In genomic region chr16:85798901-85799496, GRCh38 we compare ENCODE assay signal across 8 cellular contexts. TPM values are rescaled to one million over a fixed set of nuclear protein-coding genes. Genes with fewer than 3 reads are reported as not detected.
A peak's percentile ranks its signal among the peaks of the same experiment; 100 is the strongest.
DNase-seq lines count a peak whose midpoint lies in the region; ATAC-seq and TF ChIP-seq lines count a peak whose summit lies in the region.

No MANE protein-coding gene starts in this region.

- H3K4me1 Mint-ChIP-seq in MCF 10A (ENCODE audit: insufficient read depth, unreplicated experiment): peaks cover 36% of the 10 kb centered on the region

- ATAC-seq in HG02885 (IDR thresholded peaks at IDR 0.05; ENCODE audit: poor library complexity, unreplicated experiment): peak; percentile 23

- peak overlapping the region; percentile 91 for H3K27ac Mint-ChIP-seq in MCF 10A (ENCODE audit: low read depth, unreplicated experiment)

- BruUV-seq in MCF 10A (replicated peaks; lab: Mats Ljungman, UMichigan): TSS peak; percentile 43

- intact Hi-C loops in MCF 10A (cut with micrococcal nuclease): loop anchor here (5.0 kb wide), 1 partner anchor 47 kb away; the partner anchor contains the start of gene C16orf74

- POLR2A ChIA-PET in MCF 10A (lab: Yijun Ruan, JAX): interaction anchor here (0.6 to 2.6 kb wide), 10 partner anchors 13 to 241 kb away, joined by 3 to 13 read pairs (median 4); no protein-coding TSS in a partner anchor

- H3K36me3 Mint-ChIP-seq in MCF 10A (ENCODE audit: insufficient read depth, unreplicated experiment): peaks cover 48% of the 10 kb centered on the region

- no peaks in the 10 kb centered on the region for H3K27me3 Mint-ChIP-seq in MCF 10A (ENCODE audit: insufficient read depth, unreplicated experiment)

- DNase-seq in activated T-cell treated with anti-CD3 and anti-CD28 coated beads for 1 hour (ENCODE audit: low read depth) (peak; percentile 10), activated T-cell treated with anti-CD3 and anti-CD28 coated beads for 4 hours (no peak), RPMI8226 (peak; percentile 15), MCF 10A (ENCODE audit: unreplicated experiment) (no peak), kidney tubule cell (ENCODE audit: low spot score) (peak; percentile 31), KG1 (lab: John Stamatoyannopoulos, UW) (no peak)
- DNase-seq in stimulated activated CD8-positive, alpha-beta memory T cell treated with anti-CD3 and anti-CD28 coated beads, Interleukin-4, amount 100 ng/mL, for 24 hours (ENCODE audit: low read depth): peak; percentile 11

- CTCF ChIA-PET in MCF 10A (lab: Yijun Ruan, JAX): interaction anchor here (0.6 to 1.3 kb wide), 4 partner anchors 23 to 81 kb away, joined by 3 to 4 read pairs (median 4); no protein-coding TSS in a partner anchor

- no peak for TF ChIP-seq CTCF in MCF 10A (IDR thresholded peaks at IDR 0.05; ENCODE audit: unreplicated experiment)

- peak overlapping the region; percentile 85 for H3K4me3 Mint-ChIP-seq in MCF 10A (ENCODE audit: unreplicated experiment)

- no peaks in the 10 kb centered on the region for H3K9me3 Mint-ChIP-seq in MCF 10A (ENCODE audit: unreplicated experiment)

RNA-seq across cellular contexts. Expression of gene EMC8, which starts 0.3 kb away (rescaled TPM):
- 68.5 and 71.1 TPM in 2 replicates for total RNA-seq in MCF 10A (2022)

RNA-seq across cellular contexts. Expression of gene COX4I1, which starts 0.5 kb away (rescaled TPM):
- 618 and 642 TPM in 2 replicates for total RNA-seq in MCF 10A (2022)

RNA-seq across cellular contexts. Expression of gene C16orf74, which starts 48.1 kb away (rescaled TPM):
- total RNA-seq in MCF 10A (2022): 62.6 and 68.5 TPM in 2 replicates

Comparison
In these comparisons a context has a peak if more than half of its experiments do, and no peak if none do; other contexts are left out.
1. DNase-seq: peak in activated T-cell treated with anti-CD3 and anti-CD28 coated beads for 1 hour (single experiment), RPMI8226 (single experiment), kidney tubule cell (single experiment) and stimulated activated CD8-positive, alpha-beta memory T cell treated with anti-CD3 and anti-CD28 coated beads, Interleukin-4, amount 100 ng/mL, for 24 hours (single experiment); none in activated T-cell treated with anti-CD3 and anti-CD28 coated beads for 4 hours (single experiment), MCF 10A (single experiment) and KG1 (single experiment).